11 cellular contexts compared by ENCODE assay signal in genomic region chr9:14433293-14433818, GRCh38.
DNase-seq lines count a peak whose midpoint lies in the region; ATAC-seq and TF ChIP-seq lines count a peak whose summit lies in the region.
"Had no signal": no experiment of that assay in that cellular context is flagged by ENCODE, and none has a peak within 500 bp of the region (broad histone marks: within the 10 kb centered on the region; RNA-seq: fewer than 3 reads in every experiment).

No MANE protein-coding gene starts in this region.

- no peaks in the 10 kb centered on the region for H3K27me3 ChIP-seq in dorsolateral prefrontal cortex
- no peaks in the 10 kb centered on the region for H3K27me3 ChIP-seq in muscle layer of colon (ENCODE audit: control insufficient read depth in 1 of 2, insufficient read depth in 2 of 2, low read length in 2 of 2)
- H3K27me3 ChIP-seq in gastroesophageal sphincter: no peaks in the 10 kb centered on the region
- no peaks in the 10 kb centered on the region for H3K27me3 ChIP-seq in effector memory CD4-positive, alpha-beta T cell (replicated peaks; ENCODE audit: control insufficient read depth, insufficient read depth, low read length, poor library complexity, severe bottlenecking)
- H3K27me3 ChIP-seq: adrenal gland, suprapubic skin had no signal

- peaks cover 23% of the 10 kb centered on the region for H3K4me1 ChIP-seq in muscle layer of colon (ENCODE audit: insufficient read depth, low read length)
- H3K4me1 ChIP-seq in gastroesophageal sphincter: peaks cover 0 to 21% (median 2%) of the 10 kb centered on the region in 3 donors
- H3K4me1 ChIP-seq in effector memory CD4-positive, alpha-beta T cell (ENCODE audit: control insufficient read depth, insufficient read depth, low read length, poor library complexity, severe bottlenecking): no peaks in the 10 kb centered on the region

- TF ChIP-seq CTCF in HFFc6 (IDR thresholded peaks at IDR 0.05): no peak
- no peak for TF ChIP-seq CTCF in dorsolateral prefrontal cortex (IDR thresholded peaks at IDR 0.05 in 54 of 56, conservative IDR thresholded peaks at IDR 0.05 in 2 of 56; ENCODE audit: low read depth in 1 of 56, partially characterized antibody in 56 of 56)
- TF ChIP-seq CTCF in gastroesophageal sphincter (IDR thresholded peaks at IDR 0.05): no peak

- H3K4me1 Mint-ChIP-seq in HFFc6 (ENCODE audit: low read depth): peaks cover 20% of the 10 kb centered on the region

- H3K4me3 Mint-ChIP-seq in HFFc6: peak overlapping the region; percentile 19; the same call in 1 of the 2 replicates

- no peak overlapping the region for H3K9ac ChIP-seq in muscle layer of colon (ENCODE audit: low read length)

- WGBS in gastroesophageal sphincter (ENCODE audit: low coverage in 1 of 2), 2 donors: 32 to 38% methylated on average over 2 of the region's 2 CpGs

- H3K4me3 ChIP-seq in dorsolateral prefrontal cortex (peak overlapping the region in 7 of 59 donors; percentile 1 to 31 (median 15)), muscle layer of colon (ENCODE audit: low read depth in 1 of 2, low read length in 2 of 2) (peak overlapping the region; percentile 10 to 25), gastroesophageal sphincter (no peak overlapping the region)
- H3K4me3 ChIP-seq in effector memory CD4-positive, alpha-beta T cell (ENCODE audit: insufficient read depth, low read depth, low read length, poor library complexity, severe bottlenecking): no peak overlapping the region
- H3K4me3 ChIP-seq: suprapubic skin had no signal

- H3K36me3 ChIP-seq in muscle layer of colon (ENCODE audit: insufficient read depth, low read length) (no peaks in the 10 kb centered on the region), gastroesophageal sphincter (no peaks in the 10 kb centered on the region)
- H3K36me3 ChIP-seq in effector memory CD4-positive, alpha-beta T cell (ENCODE audit: control insufficient read depth, insufficient read depth, low read length): no peaks in the 10 kb centered on the region
- H3K36me3 ChIP-seq: adrenal gland, suprapubic skin had no signal

- intact Hi-C loops in dorsolateral prefrontal cortex (cut with DNase I): loop anchor here (5.0 to 10.0 kb wide), 5 partner anchors 1079 to 1401 kb away; no protein-coding TSS in a partner anchor

- H3K27me3 Mint-ChIP-seq in HFFc6 (ENCODE audit: insufficient read depth): peaks cover 19% of the 10 kb centered on the region

- ATAC-seq in gastroesophageal sphincter: no peak

- TF ChIP-seq EP300 in gastroesophageal sphincter (IDR thresholded peaks at IDR 0.05): no peak

- H3K27ac ChIP-seq in dorsolateral prefrontal cortex (peak overlapping the region in 35 of 59 donors; percentile 2 to 81 (median 44)), muscle layer of colon (ENCODE audit: low read depth, low read length) (no peak overlapping the region), gastroesophageal sphincter (no peak overlapping the region)
- no peak overlapping the region for H3K27ac ChIP-seq in effector memory CD4-positive, alpha-beta T cell (ENCODE audit: insufficient read depth, low read length, poor library complexity, severe bottlenecking)
- H3K27ac ChIP-seq: suprapubic skin had no signal

- H3K9me3 ChIP-seq in muscle layer of colon (ENCODE audit: low read length) (no peaks in the 10 kb centered on the region), gastroesophageal sphincter (no peaks in the 10 kb centered on the region)
- H3K9me3 ChIP-seq in effector memory CD4-positive, alpha-beta T cell (ENCODE audit: control insufficient read depth, low read length): no peaks in the 10 kb centered on the region
- H3K9me3 ChIP-seq: adrenal gland, suprapubic skin had no signal

- TF ChIP-seq POLR2A in gastroesophageal sphincter (IDR thresholded peaks at IDR 0.05): no peak

- H3K27ac Mint-ChIP-seq in HFFc6: no peak overlapping the region
- H3K27ac Mint-ChIP-seq: CD8-positive, alpha-beta memory T cell had no signal

- DNase-seq in HFFc6: no peak
- peak; percentile 100 for DNase-seq in NCI-H446 treated with DMSO at 0.1 percent for 48 hours (lab: John Stamatoyannopoulos, UW)
- DNase-seq in dorsolateral prefrontal cortex: no peak
- no peak for DNase-seq in ecto neural progenitor cell (ENCODE audit: low spot score)
- no peak for DNase-seq in effector memory CD4-positive, alpha-beta T cell
- DNase-seq: CD8-positive, alpha-beta memory T cell; SIG-M5 had no signal

- H3K9me3 Mint-ChIP-seq in HFFc6: no peaks in the 10 kb centered on the region

- no peaks in the 10 kb centered on the region for H3K36me3 Mint-ChIP-seq in HFFc6 (ENCODE audit: low read depth)
- H3K36me3 Mint-ChIP-seq: CD8-positive, alpha-beta memory T cell had no signal

Comparison
In these comparisons a context has a peak if more than half of its experiments do, and no peak if none do; other contexts are left out.
1. H3K27ac ChIP-seq: peak in dorsolateral prefrontal cortex (35 of 59); none in muscle layer of colon (single experiment), gastroesophageal sphincter (0 of 4) and effector memory CD4-positive, alpha-beta T cell (single experiment).
2. H3K4me3 ChIP-seq: peak in muscle layer of colon (2 of 2); none in gastroesophageal sphincter (0 of 2) and effector memory CD4-positive, alpha-beta T cell (single experiment).